Comparison of ENCODE assay signal across 15 cellular contexts in the genomic region with DNA sequence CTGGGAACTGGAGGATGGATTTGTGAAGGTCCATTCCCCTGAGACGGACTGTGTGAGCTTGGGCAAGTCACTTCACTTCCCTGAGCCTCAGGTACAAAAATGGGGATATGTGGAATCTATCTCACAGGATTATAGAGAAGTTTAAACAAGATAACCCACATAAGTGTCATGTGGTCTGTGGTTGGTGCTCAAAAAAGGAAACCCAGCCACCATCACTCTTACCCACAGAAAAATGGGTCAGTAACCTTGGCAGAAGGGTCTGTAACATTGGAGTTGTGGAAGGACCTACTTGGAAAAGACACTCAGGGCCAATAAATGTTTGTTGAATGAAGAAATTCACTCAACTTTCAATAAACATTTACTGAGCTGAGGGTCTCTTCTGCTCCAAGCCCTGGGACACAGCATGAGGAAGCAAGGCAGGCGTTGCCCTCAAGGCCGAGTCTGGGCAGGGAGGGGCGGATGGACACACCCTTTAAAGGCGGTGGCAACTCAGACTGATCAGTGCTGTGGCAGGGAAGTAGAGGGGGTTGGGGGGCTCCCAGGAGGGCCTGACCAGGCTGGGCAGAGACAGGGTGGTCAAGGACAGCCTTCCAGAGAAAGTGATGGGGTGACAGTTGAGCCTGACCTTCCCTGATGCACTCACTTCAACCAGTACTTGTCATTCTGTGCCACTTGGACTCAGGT.
DNase-seq lines count a peak whose midpoint lies in the region; ATAC-seq and TF ChIP-seq lines count a peak whose summit lies in the region.
"Had no signal": no experiment of that assay in that cellular context is flagged by ENCODE, and none has a peak within 500 bp of the region (broad histone marks: within the 10 kb centered on the region; RNA-seq: fewer than 3 reads in every experiment).

No MANE protein-coding gene starts in this region.

- intact Hi-C loops in CD4-positive, alpha-beta T cell (cut with DNase I, micrococcal nuclease): no loop called here
- intact Hi-C loops in colonic mucosa (cut with DNase I): no loop called here

- peaks cover 9% of the 10 kb centered on the region for H3K4me1 ChIP-seq in colonic mucosa
- H3K4me1 ChIP-seq: foreskin keratinocyte, parathyroid adenoma had no signal

- TF ChIP-seq CTCF in CD4-positive, alpha-beta T cell (IDR thresholded peaks at IDR 0.05): no peak
- no peak for TF ChIP-seq CTCF in colonic mucosa (IDR thresholded peaks at IDR 0.05)
- TF ChIP-seq CTCF in nephron (IDR thresholded peaks at IDR 0.05; ENCODE audit: unreplicated experiment in 3 of 3): no peak

- H3K27ac Mint-ChIP-seq in CD4-positive, alpha-beta T cell: peak overlapping the region; percentile 67
- H3K27ac Mint-ChIP-seq in IgD-negative memory B cell (peak overlapping the region in 1 of 3 donors; percentile 30), nephron (peak overlapping the region; percentile 80 to 97 (median 93))

- no peak overlapping the region for H3K9ac ChIP-seq in colonic mucosa (ENCODE audit: low read depth in 2 of 2, low read length in 2 of 2)
- H3K9ac ChIP-seq: parathyroid adenoma had no signal

- H3K9me3 ChIP-seq in CD4-positive, alpha-beta T cell (ENCODE audit: control insufficient read depth, low read length): no peaks in the 10 kb centered on the region
- no peaks in the 10 kb centered on the region for H3K9me3 ChIP-seq in colonic mucosa

- peaks cover 79% of the 10 kb centered on the region for H3K4me1 Mint-ChIP-seq in CD4-positive, alpha-beta T cell (ENCODE audit: low read depth)
- peaks cover 25 to 30% (median 26%) of the 10 kb centered on the region in 3 donors for H3K4me1 Mint-ChIP-seq in IgD-negative memory B cell
- H3K4me1 Mint-ChIP-seq in nephron: peaks cover 69% of the 10 kb centered on the region

- no peaks in the 10 kb centered on the region for H3K36me3 ChIP-seq in colonic mucosa

- H3K27me3 ChIP-seq in CD4-positive, alpha-beta T cell (ENCODE audit: control insufficient read depth, insufficient read depth, low read length): no peaks in the 10 kb centered on the region
- H3K27me3 ChIP-seq in colonic mucosa: no peaks in the 10 kb centered on the region

- no peak for DNase-seq in CD4-positive, alpha-beta T cell
- peak; percentile 75 for DNase-seq in colonic mucosa
- DNase-seq in nucleus accumbens (lab: John Stamatoyannopoulos, UW): no peak
- no peak for DNase-seq in effector CD4-positive, alpha-beta T cell
- no peak for DNase-seq in iPS-NIHi11 (ENCODE audit: low spot score)
- DNase-seq: activated CD4-positive, alpha-beta T cell treated with anti-CD3 and anti-CD28 coated beads for 36 hours; C1 segment of cervical spinal cord; effector CD8-positive, alpha-beta T cell; foreskin keratinocyte; NCI-H774; stimulated activated CD4-positive, alpha-beta T cell treated with anti-CD3 and anti-CD28 coated beads, Interleukin-12 subunit alpha, Interleukin-12 subunit beta, amount 100 ng/mL, for 4 hours; T-helper 1 cell had no signal

- POLR2A ChIA-PET in CD4-positive, alpha-beta T cell (lab: Charles Lee): interaction anchor here (1.1 to 1.2 kb wide), 3 partner anchors 8 to 74 kb away, joined by 3 to 4 read pairs (median 3); no protein-coding TSS in a partner anchor

- H3K36me3 Mint-ChIP-seq in CD4-positive, alpha-beta T cell (ENCODE audit: low read depth): no peaks in the 10 kb centered on the region
- H3K36me3 Mint-ChIP-seq in IgD-negative memory B cell (peaks cover 2% of the 10 kb centered on the region), nephron (ENCODE audit: low read depth) (no peaks in the 10 kb centered on the region)

- H3K9me3 Mint-ChIP-seq in CD4-positive, alpha-beta T cell: no peaks in the 10 kb centered on the region
- H3K9me3 Mint-ChIP-seq in IgD-negative memory B cell: no peaks in the 10 kb centered on the region
- H3K9me3 Mint-ChIP-seq in nephron: no peaks in the 10 kb centered on the region

- no peak overlapping the region for H3K4me3 ChIP-seq in colonic mucosa

- H3K27me3 Mint-ChIP-seq in CD4-positive, alpha-beta T cell: no peaks in the 10 kb centered on the region
- no peaks in the 10 kb centered on the region for H3K27me3 Mint-ChIP-seq in IgD-negative memory B cell
- no peaks in the 10 kb centered on the region for H3K27me3 Mint-ChIP-seq in nephron (ENCODE audit: low read depth)
- H3K27me3 Mint-ChIP-seq: activated CD4-positive, alpha-beta T cell treated with anti-CD3 and anti-CD28 coated beads for 36 hours had no signal

- H3K4me3 Mint-ChIP-seq in CD4-positive, alpha-beta T cell: peak overlapping the region; percentile 34
- H3K4me3 Mint-ChIP-seq in IgD-negative memory B cell (peak overlapping the region in 3 of 4 donors; percentile 28 to 57 (median 29)), nephron (no peak overlapping the region)
- H3K4me3 Mint-ChIP-seq: activated CD4-positive, alpha-beta T cell treated with anti-CD3 and anti-CD28 coated beads for 36 hours had no signal

- CTCF ChIA-PET in CD4-positive, alpha-beta T cell (lab: Charles Lee): interaction anchor here (3.1 kb wide), 1 partner anchor 8 kb away, joined by 13 read pairs; no protein-coding TSS in a partner anchor

- no peak overlapping the region for H3K27ac ChIP-seq in CD4-positive, alpha-beta T cell (ENCODE audit: low read depth, low read length)
- H3K27ac ChIP-seq in colonic mucosa: no peak overlapping the region
- H3K27ac ChIP-seq: foreskin keratinocyte, parathyroid adenoma had no signal

- ATAC-seq in CD4-positive, alpha-beta T cell (ENCODE audit: poor library complexity): peak; percentile 24
- ATAC-seq: activated CD4-positive, alpha-beta T cell treated with anti-CD3 and anti-CD28 coated beads for 36 hours; foreskin keratinocyte had no signal

Comparison
In these comparisons a context has a peak if more than half of its experiments do, and no peak if none do; other contexts are left out.
1. H3K4me3 Mint-ChIP-seq: peak in CD4-positive, alpha-beta T cell (single experiment) and IgD-negative memory B cell (3 of 4); none in nephron (0 of 3).